ENCODE assay signal across 9 cellular contexts in the genomic region with DNA sequence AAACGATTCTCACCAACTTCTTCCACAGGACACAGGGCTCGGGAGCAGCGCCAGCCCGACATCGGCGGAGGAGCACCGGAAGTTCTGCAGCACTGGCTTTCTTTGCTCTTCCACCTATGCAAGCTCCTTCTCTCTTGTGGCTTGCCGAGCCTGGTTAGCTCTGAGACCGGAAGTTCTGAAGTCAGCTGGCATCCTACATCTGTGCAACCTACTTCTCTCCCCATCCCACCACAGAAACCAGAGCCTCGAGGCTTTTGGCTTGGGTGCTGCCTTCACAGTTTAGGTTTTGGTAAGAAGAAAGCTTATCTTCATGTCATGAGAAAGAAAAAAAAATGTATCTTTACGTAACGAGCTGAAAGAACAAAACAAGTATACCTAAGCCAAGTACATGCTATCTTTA.
DNase-seq lines count a peak whose midpoint lies in the region; ATAC-seq, FAIRE-seq and TF ChIP-seq lines count a peak whose summit lies in the region.
"Had no signal": no experiment of that assay in that cellular context is flagged by ENCODE, and none has a peak within 500 bp of the region (broad histone marks: within the 10 kb centered on the region; RNA-seq: fewer than 3 reads in every experiment).

No MANE protein-coding gene starts in this region.

- intact Hi-C loops in lower lobe of right lung (cut with DNase I) = loop anchor here (5.0 kb wide), 1 partner anchor 108 kb away; no protein-coding TSS in a partner anchor

- peak; percentile 100 for FAIRE-seq in GM18507 (lab: Jason Lieb, UNC)
- FAIRE-seq: islet of Langerhans had no signal

- TF ChIP-seq CTCF in Peyer's patch (IDR thresholded peaks at IDR 0.05) (no peak), lower lobe of right lung (IDR thresholded peaks at IDR 0.05) (no peak), RWPE1 (conservative IDR thresholded peaks at IDR 0.05; ENCODE audit: low read depth) (no peak)

- H3K36me3 ChIP-seq in Peyer's patch (no peaks in the 10 kb centered on the region), lower lobe of right lung (no peaks in the 10 kb centered on the region)

- no peaks in the 10 kb centered on the region for H3K27me3 ChIP-seq in Peyer's patch
- H3K27me3 ChIP-seq in lower lobe of right lung (ENCODE audit: low read depth) = no peaks in the 10 kb centered on the region

- H3K9me3 ChIP-seq in Peyer's patch (no peaks in the 10 kb centered on the region), lower lobe of right lung (no peaks in the 10 kb centered on the region)

- H3K27me3 Mint-ChIP-seq in stimulated activated memory B cell treated with anti-CD40 and anti-IgM and Interleukin-4, amounts not matched to agents 10 μg/mL and 1 μg/mL and 100 μg/mL, for 72 hours = no peaks in the 10 kb centered on the region

- H3K27ac ChIP-seq in Peyer's patch (peak overlapping the region; percentile 62 to 75 (median 66)), lower lobe of right lung (peak overlapping the region; percentile 8), RWPE1 (no peak overlapping the region)

- POLR2A ChIA-PET in RWPE1 (lab: Yijun Ruan, JAX; ENCODE audit: low non-redundant PET) = no interaction called here

- peak overlapping the region in 3 of 4 donors; percentile 1 to 13 (median 8) for H3K4me3 ChIP-seq in Peyer's patch
- peak overlapping the region; percentile 33 for H3K4me3 ChIP-seq in lower lobe of right lung

- peak overlapping the region; percentile 79 for H3K27ac Mint-ChIP-seq in stimulated activated memory B cell treated with anti-CD40 and anti-IgM and Interleukin-4, amounts not matched to agents 10 μg/mL and 1 μg/mL and 100 μg/mL, for 72 hours

- DNase-seq in GM18507 (ENCODE audit: extremely low spot score, insufficient read length, low read depth) = peak; percentile 68
- DNase-seq in Peyer's patch = peak; percentile 53 to 96 (median 93)
- DNase-seq in activated effector memory CD4-positive, alpha-beta T cell treated with anti-CD3 and anti-CD28 coated beads, Interleukin-2, amount 50 U/mL, for 16 hours = peak; percentile 94
- DNase-seq in lower lobe of right lung = peak; percentile 63
- DNase-seq in ecto neural progenitor cell (ENCODE audit: low spot score) = no peak
- DNase-seq in RWPE1 (ENCODE audit: low spot score) = no peak

- H3K4me1 ChIP-seq in Peyer's patch = peaks cover 0 to 15% (median 12%) of the 10 kb centered on the region in 4 donors
- H3K4me1 ChIP-seq in lower lobe of right lung = peaks cover 71% of the 10 kb centered on the region

- TF ChIP-seq POLR2A in Peyer's patch (IDR thresholded peaks at IDR 0.05) = peak in 1 of 2 donors; percentile 11

- H3K9me3 Mint-ChIP-seq in stimulated activated memory B cell treated with anti-CD40 and anti-IgM and Interleukin-4, amounts not matched to agents 10 μg/mL and 1 μg/mL and 100 μg/mL, for 72 hours = no peaks in the 10 kb centered on the region

- H3K4me1 Mint-ChIP-seq in stimulated activated memory B cell treated with anti-CD40 and anti-IgM and Interleukin-4, amounts not matched to agents 10 μg/mL and 1 μg/mL and 100 μg/mL, for 72 hours = peaks cover 84% of the 10 kb centered on the region

- CTCF ChIA-PET in RWPE1 (lab: Yijun Ruan, JAX) = no interaction called here

- H3K36me3 Mint-ChIP-seq in stimulated activated memory B cell treated with anti-CD40 and anti-IgM and Interleukin-4, amounts not matched to agents 10 μg/mL and 1 μg/mL and 100 μg/mL, for 72 hours = peaks cover 29% of the 10 kb centered on the region

- ATAC-seq in HG02870 (IDR thresholded peaks at IDR 0.05; ENCODE audit: unreplicated experiment) (peak; percentile 96), lower lobe of right lung (peak; percentile 80)
- ATAC-seq in stimulated activated memory B cell treated with anti-CD40 and anti-IgM and Interleukin-4, amounts not matched to agents 10 μg/mL and 1 μg/mL and 100 μg/mL, for 72 hours = peak; percentile 100

- peak overlapping the region; percentile 85 for H3K4me3 Mint-ChIP-seq in stimulated activated memory B cell treated with anti-CD40 and anti-IgM and Interleukin-4, amounts not matched to agents 10 μg/mL and 1 μg/mL and 100 μg/mL, for 72 hours

Comparison
In these comparisons a context has a peak if more than half of its experiments do, and no peak if none do; other contexts are left out.
1. DNase-seq: peak in GM18507 (single experiment), Peyer's patch (3 of 3), activated effector memory CD4-positive, alpha-beta T cell treated with anti-CD3 and anti-CD28 coated beads, Interleukin-2, amount 50 U/mL, for 16 hours (single experiment) and lower lobe of right lung (single experiment); none in ecto neural progenitor cell (single experiment) and RWPE1 (single experiment).
2. Peak in every context shown above with its lines, with median percentiles within 50 percentile points of each other: ATAC-seq.